ENCODE assay signal across 1 cellular context in the genomic region with DNA sequence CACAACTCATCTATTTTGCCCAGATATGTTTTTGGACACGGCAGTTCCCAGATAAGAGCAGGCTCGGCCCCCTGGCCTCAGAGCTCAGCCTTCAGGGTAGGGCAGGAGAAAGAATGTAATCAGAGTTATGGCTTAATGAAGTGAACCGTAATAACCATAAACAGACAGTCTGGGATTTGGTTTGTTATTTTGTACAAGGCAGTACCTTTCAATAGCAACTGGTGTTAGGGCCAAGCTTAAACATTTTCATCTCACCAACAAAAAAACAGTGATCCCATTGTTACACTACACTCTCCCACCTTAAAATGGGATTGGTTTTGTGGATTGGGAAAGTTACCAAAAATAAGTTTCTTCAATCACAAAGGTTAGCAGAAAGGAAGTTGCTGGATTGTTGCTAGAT.
TF ChIP-seq lines count a peak whose summit lies in the region.

No MANE protein-coding gene starts in this region.

TF ChIP-seq in IMR-90, 13 proteins besides CTCF, POLR2A, EP300 and RAD21:
- TF ChIP-seq RCOR1 (IDR thresholded peaks at IDR 0.05; ENCODE audit: insufficient replicate concordance, low read length), result no peak
- TF ChIP-seq NFE2L2 (IDR thresholded peaks at IDR 0.05; ENCODE audit: low read depth, low read length), result no peak
- TF ChIP-seq MAFK (IDR thresholded peaks at IDR 0.05; ENCODE audit: low read depth, low read length), result no peak
- TF ChIP-seq, protein P1, sequence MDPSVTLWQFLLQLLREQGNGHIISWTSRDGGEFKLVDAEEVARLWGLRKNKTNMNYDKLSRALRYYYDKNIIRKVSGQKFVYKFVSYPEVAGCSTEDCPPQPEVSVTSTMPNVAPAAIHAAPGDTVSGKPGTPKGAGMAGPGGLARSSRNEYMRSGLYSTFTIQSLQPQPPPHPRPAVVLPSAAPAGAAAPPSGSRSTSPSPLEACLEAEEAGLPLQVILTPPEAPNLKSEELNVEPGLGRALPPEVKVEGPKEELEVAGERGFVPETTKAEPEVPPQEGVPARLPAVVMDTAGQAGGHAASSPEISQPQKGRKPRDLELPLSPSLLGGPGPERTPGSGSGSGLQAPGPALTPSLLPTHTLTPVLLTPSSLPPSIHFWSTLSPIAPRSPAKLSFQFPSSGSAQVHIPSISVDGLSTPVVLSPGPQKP (IDR thresholded peaks at IDR 0.05; ENCODE audit: borderline replicate concordance, low read depth, low read length), result no peak
- TF ChIP-seq MAZ (IDR thresholded peaks at IDR 0.05; ENCODE audit: borderline replicate concordance, low read depth, low read length), result no peak
- no peak for TF ChIP-seq CHD1 (IDR thresholded peaks at IDR 0.05; ENCODE audit: low read depth, low read length)
- no peak for TF ChIP-seq RFX5 (IDR thresholded peaks at IDR 0.05; ENCODE audit: low read depth, low read length)
- no peak for TF ChIP-seq CEBPB (IDR thresholded peaks at IDR 0.05; ENCODE audit: low read depth, low read length)
- no peak for TF ChIP-seq SMC3 (IDR thresholded peaks at IDR 0.05; ENCODE audit: low read depth, low read length)
- TF ChIP-seq BHLHE40 (IDR thresholded peaks at IDR 0.05; ENCODE audit: low read depth, low read length), result no peak
- no peak for TF ChIP-seq FOS (IDR thresholded peaks at IDR 0.05; ENCODE audit: low read depth, low read length)
- TF ChIP-seq MXI1 (IDR thresholded peaks at IDR 0.05; ENCODE audit: borderline replicate concordance, low read depth, low read length), result no peak
- TF ChIP-seq, protein P2, sequence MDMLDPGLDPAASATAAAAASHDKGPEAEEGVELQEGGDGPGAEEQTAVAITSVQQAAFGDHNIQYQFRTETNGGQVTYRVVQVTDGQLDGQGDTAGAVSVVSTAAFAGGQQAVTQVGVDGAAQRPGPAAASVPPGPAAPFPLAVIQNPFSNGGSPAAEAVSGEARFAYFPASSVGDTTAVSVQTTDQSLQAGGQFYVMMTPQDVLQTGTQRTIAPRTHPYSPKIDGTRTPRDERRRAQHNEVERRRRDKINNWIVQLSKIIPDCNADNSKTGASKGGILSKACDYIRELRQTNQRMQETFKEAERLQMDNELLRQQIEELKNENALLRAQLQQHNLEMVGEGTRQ (IDR thresholded peaks at IDR 0.05; ENCODE audit: low read depth, low read length), result no peak
